8 cellular contexts compared by ENCODE assay signal in genomic region chr1:150365945-150366344, GRCh38. TPM values are rescaled to one million over a fixed set of nuclear protein-coding genes. Genes with fewer than 3 reads are reported as not detected.
DNase-seq lines count a peak whose midpoint lies in the region; ATAC-seq and TF ChIP-seq lines count a peak whose summit lies in the region.

No MANE protein-coding gene starts in this region.

- peaks cover 0 to 1% (median 0%) of the 10 kb centered on the region in 3 donors for H3K27me3 Mint-ChIP-seq in CD14-positive monocyte (ENCODE audit: low read depth in 3 of 3)
- no peaks in the 10 kb centered on the region for H3K27me3 Mint-ChIP-seq in activated naive CD8-positive, alpha-beta T cell treated with anti-CD3 and anti-CD28 coated beads, Interleukin-2, amount 10 ng/mL, durations not matched to agents 7 days and 5 days

- WGBS in tibial nerve, 2 donors: 0 to 3% methylated on average over 4 of the region's 4 CpGs

- POLR2A ChIA-PET in activated naive CD8-positive, alpha-beta T cell treated with anti-CD3 and anti-CD28 coated beads, Interleukin-2, amount 10 ng/mL, durations not matched to agents 7 days and 5 days (lab: Charles Lee): interaction anchor here (1.2 to 1.3 kb wide), 2 partner anchors 122 to 691 kb away, joined by 3 to 4 read pairs; partner anchors contain the start of gene TARS2

- H3K36me3 ChIP-seq in HUES6 (ENCODE audit: control insufficient read depth, insufficient read depth, low read length) (no peaks in the 10 kb centered on the region), kidney epithelial cell (ENCODE audit: control insufficient read depth, insufficient read depth, low read length) (no peaks in the 10 kb centered on the region), tibial nerve (no peaks in the 10 kb centered on the region)

- intact Hi-C loops in CD14-positive monocyte (cut with micrococcal nuclease): no loop called here

- peak overlapping the region; percentile 98 to 100 (median 100) for H3K27ac Mint-ChIP-seq in CD14-positive monocyte
- peak overlapping the region; percentile 99 for H3K27ac Mint-ChIP-seq in activated naive CD8-positive, alpha-beta T cell treated with anti-CD3 and anti-CD28 coated beads, Interleukin-2, amount 10 ng/mL, durations not matched to agents 7 days and 5 days

- no peak for TF ChIP-seq CTCF in CD14-positive monocyte (IDR thresholded peaks at IDR 0.05)
- TF ChIP-seq CTCF in kidney epithelial cell (IDR thresholded peaks at IDR 0.05; ENCODE audit: insufficient read depth, low read length, poor library complexity, severe bottlenecking): no peak
- TF ChIP-seq CTCF in tibial nerve (IDR thresholded peaks at IDR 0.05): no peak

- peak overlapping the region; percentile 93 to 96 for H3K4me3 Mint-ChIP-seq in CD14-positive monocyte
- H3K4me3 Mint-ChIP-seq in activated naive CD8-positive, alpha-beta T cell treated with anti-CD3 and anti-CD28 coated beads, Interleukin-2, amount 10 ng/mL, durations not matched to agents 7 days and 5 days: peak overlapping the region; percentile 100

- H3K27ac ChIP-seq in HUES6 (ENCODE audit: low read depth, low read length) (peak overlapping the region; percentile 93; the same call in 1 of the 2 replicates), tibial nerve (peak overlapping the region; percentile 95 to 97 (median 96))

- H3K4me1 ChIP-seq in HUES6 (ENCODE audit: control insufficient read depth, insufficient read depth, low read length) (peaks cover 12% of the 10 kb centered on the region), tibial nerve (peaks cover 0 to 35% (median 7%) of the 10 kb centered on the region in 4 donors)

- H3K27me3 ChIP-seq in HUES6 (ENCODE audit: control insufficient read depth, insufficient read depth, low read length): no peaks in the 10 kb centered on the region
- H3K27me3 ChIP-seq in kidney epithelial cell (ENCODE audit: control insufficient read depth, insufficient read depth, low read length): no peaks in the 10 kb centered on the region
- no peaks in the 10 kb centered on the region for H3K27me3 ChIP-seq in tibial nerve

- no peak for ATAC-seq in activated naive CD8-positive, alpha-beta T cell treated with anti-CD3 and anti-CD28 coated beads, Interleukin-2, amount 10 ng/mL, durations not matched to agents 7 days and 5 days (ENCODE audit: low read depth)
- ATAC-seq in GM21526 (IDR thresholded peaks at IDR 0.05; ENCODE audit: low FRiP score, unreplicated experiment): no peak
- no peak for ATAC-seq in HG03469 (IDR thresholded peaks at IDR 0.05; ENCODE audit: unreplicated experiment)

- H3K4me3 ChIP-seq in HUES6 (ENCODE audit: low read depth, low read length) (peak overlapping the region; percentile 81), kidney epithelial cell (ENCODE audit: low read depth, low read length) (peak overlapping the region; percentile 84), tibial nerve (peak overlapping the region; percentile 76 to 79 (median 78))

- H3K9me3 ChIP-seq in HUES6 (ENCODE audit: control insufficient read depth, insufficient read depth, low read depth, low read length) (no peaks in the 10 kb centered on the region), tibial nerve (no peaks in the 10 kb centered on the region)

- peaks cover 0 to 4% of the 10 kb centered on the region in 2 donors for H3K36me3 Mint-ChIP-seq in CD14-positive monocyte
- peaks cover 16% of the 10 kb centered on the region for H3K36me3 Mint-ChIP-seq in activated naive CD8-positive, alpha-beta T cell treated with anti-CD3 and anti-CD28 coated beads, Interleukin-2, amount 10 ng/mL, durations not matched to agents 7 days and 5 days

- H3K9ac ChIP-seq in HUES6 (ENCODE audit: low read length): peak overlapping the region; percentile 94

- no peak for TF ChIP-seq EP300 in tibial nerve (IDR thresholded peaks at IDR 0.05)

- DNase-seq in CD14-positive monocyte (ENCODE audit: low spot score) (no peak), kidney epithelial cell (ENCODE audit: low read depth) (no peak), tibial nerve (ENCODE audit: low spot score in 2 of 2) (no peak), NCI-H2081 treated with DMSO at 0.1 percent for 48 hours (lab: John Stamatoyannopoulos, UW) (no peak)
- no peak for DNase-seq in activated naive CD8-positive, alpha-beta T cell treated with anti-CD3 and anti-CD28 coated beads, Interleukin-2, amount 10 ng/mL, durations not matched to agents 7 days and 5 days

- no peak for TF ChIP-seq POLR2A in tibial nerve (IDR thresholded peaks at IDR 0.05)

- peaks cover 33% of the 10 kb centered on the region for H3K4me1 Mint-ChIP-seq in CD14-positive monocyte
- peaks cover 27% of the 10 kb centered on the region for H3K4me1 Mint-ChIP-seq in activated naive CD8-positive, alpha-beta T cell treated with anti-CD3 and anti-CD28 coated beads, Interleukin-2, amount 10 ng/mL, durations not matched to agents 7 days and 5 days

- peaks cover 0 to 2% (median 0%) of the 10 kb centered on the region in 7 donors for H3K9me3 Mint-ChIP-seq in CD14-positive monocyte
- H3K9me3 Mint-ChIP-seq in activated naive CD8-positive, alpha-beta T cell treated with anti-CD3 and anti-CD28 coated beads, Interleukin-2, amount 10 ng/mL, durations not matched to agents 7 days and 5 days: no peaks in the 10 kb centered on the region

RNA-seq across cellular contexts. Expression of gene RPRD2, which starts 2.0 kb away (rescaled TPM):
- polyA plus RNA-seq in CD14-positive monocyte: 1 to 10 TPM; 5.9 to 9.7 TPM
- 10 to 100 TPM; 42.2 to 42.3 TPM for total RNA-seq in activated naive CD8-positive, alpha-beta T cell treated with anti-CD3 and anti-CD28 coated beads, Interleukin-2, amount 10 ng/mL, durations not matched to agents 7 days and 5 days
- 12.4 and 12.5 TPM in 2 replicates for total RNA-seq in kidney epithelial cell
- total RNA-seq in tibial nerve: 10 to 100 TPM; 16.2 to 27.6 (median 24.8) TPM

RNA-seq across cellular contexts. Expression of gene PRPF3, which starts 44.6 kb away (rescaled TPM):
- polyA plus RNA-seq in CD14-positive monocyte: 1 to 10 TPM; 5.9 to 7.9 TPM
- 100 to 1,000 TPM; 103 to 110 TPM for total RNA-seq in activated naive CD8-positive, alpha-beta T cell treated with anti-CD3 and anti-CD28 coated beads, Interleukin-2, amount 10 ng/mL, durations not matched to agents 7 days and 5 days
- total RNA-seq in kidney epithelial cell: 28.5 and 38.1 TPM in 2 replicates
- 10 to 100 TPM; 50.4 to 81.0 (median 66.3) TPM for total RNA-seq in tibial nerve
